In genomic region chr11:773425-773824, GRCh38 we compare ENCODE assay signal across 1 cellular context.
TF ChIP-seq lines count a peak whose summit lies in the region.

No MANE protein-coding gene starts in this region.

TF ChIP-seq in GM23338, 12 proteins besides CTCF, POLR2A, EP300 and RAD21 (continued from another document):
- TF ChIP-seq ZNF462 (CRISPR knock-in tag; IDR thresholded peaks at IDR 0.05) (no peak), CREB1 (CRISPR knock-in tag; IDR thresholded peaks at IDR 0.05; ENCODE audit: low read depth) (no peak), EZH2 (IDR thresholded peaks at IDR 0.05; ENCODE audit: low read depth, unreplicated experiment) (no peak), POLR2AphosphoS5 (IDR thresholded peaks at IDR 0.05; ENCODE audit: low read depth) (no peak), ZNF114 (CRISPR knock-in tag; IDR thresholded peaks at IDR 0.05) (no peak), ZNF331 (CRISPR knock-in tag; IDR thresholded peaks at IDR 0.05; ENCODE audit: low read depth) (no peak), ETS1 (IDR thresholded peaks at IDR 0.05) (no peak), NANOG (IDR thresholded peaks at IDR 0.05; ENCODE audit: borderline replicate concordance) (no peak), JUNB (IDR thresholded peaks at IDR 0.05; ENCODE audit: unreplicated experiment) (no peak), REST (IDR thresholded peaks at IDR 0.05; ENCODE audit: unreplicated experiment) (no peak), EZH2phosphoT487 (IDR thresholded peaks at IDR 0.05; ENCODE audit: unreplicated experiment) (no peak)
